Comparison of ENCODE assay signal across 8 cellular contexts in genomic region chr7:7595451-7595850, GRCh38. TPM values are rescaled to one million over a fixed set of nuclear protein-coding genes. Genes with fewer than 3 reads are reported as not detected.
DNase-seq lines count a peak whose midpoint lies in the region; ATAC-seq, FAIRE-seq and TF ChIP-seq lines count a peak whose summit lies in the region.

No MANE protein-coding gene starts in this region.

- no peak overlapping the region for H3K27ac Mint-ChIP-seq in T-helper 17 cell

- peak; percentile 3 for DNase-seq in AG09309 (ENCODE audit: low read depth)
- peak; percentile 2 for DNase-seq in HT1080 (ENCODE audit: low read depth)
- no peak for DNase-seq in T-helper 17 cell
- no peak for DNase-seq in amygdala (lab: John Stamatoyannopoulos, UW)
- no peak for DNase-seq in KG1 (lab: John Stamatoyannopoulos, UW)

- no peak overlapping the region for H3K4me3 Mint-ChIP-seq in T-helper 17 cell

- peaks cover 2% of the 10 kb centered on the region for H3K4me1 Mint-ChIP-seq in T-helper 17 cell

- peaks cover 8% of the 10 kb centered on the region for H3K36me3 Mint-ChIP-seq in T-helper 17 cell (ENCODE audit: low read depth)

- H3K4me3 ChIP-seq in AG09309 (ENCODE audit: control insufficient read depth, low read depth, low read length) = no peak overlapping the region

- no peaks in the 10 kb centered on the region for H3K9me3 ChIP-seq in T-helper 17 cell (ENCODE audit: control insufficient read depth, low read length, poor library complexity, severe bottlenecking)

- H3K27me3 Mint-ChIP-seq in T-helper 17 cell = no peaks in the 10 kb centered on the region

- peak; percentile 94 for FAIRE-seq in islet of Langerhans (lab: Jason Lieb, UNC)

- peak; percentile 49 for ATAC-seq in T-helper 17 cell
- no peak for ATAC-seq in GM18502 (IDR thresholded peaks at IDR 0.05; ENCODE audit: poor library complexity, unreplicated experiment)
- ATAC-seq in GM21825 (IDR thresholded peaks at IDR 0.05; ENCODE audit: unreplicated experiment) = no peak

- peak; percentile 10 for TF ChIP-seq CTCF in AG09309 (IDR thresholded peaks at IDR 0.05; ENCODE audit: control insufficient read depth, insufficient read depth, low read depth, low read length, missing control alignments)

RNA-seq across cellular contexts. Expression of gene MIOS, which starts 28.8 kb away (rescaled TPM):
- total RNA-seq in HT1080 (2014; rRNA removed; shearing (Covaris generic)) = 24.0 and 25.9 TPM in 2 replicates
- 21.3 and 25.1 TPM in 2 replicates for polyA plus RNA-seq in HT1080 (2015; cell fraction: cytosol; rRNA removed)
- polyA plus RNA-seq in HT1080 (2015; cell fraction: nucleus; rRNA removed) = 28.2 and 34.6 TPM in 2 replicates
- 10 to 100 TPM; 26.1 to 29.2 TPM for total RNA-seq in T-helper 17 cell

RNA-seq across cellular contexts. Expression of gene UMAD1, which starts 45.1 kb away (rescaled TPM):
- total RNA-seq in HT1080 (2014; rRNA removed; shearing (Covaris generic)) = 6.5 and 12.2 TPM in 2 replicates
- 13.9 and 16.4 TPM in 2 replicates for polyA plus RNA-seq in HT1080 (2015; cell fraction: cytosol; rRNA removed)
- polyA plus RNA-seq in HT1080 (2015; cell fraction: nucleus; rRNA removed) = 5.3 and 7.3 TPM in 2 replicates
- total RNA-seq in T-helper 17 cell = 10 to 100 TPM; 10.9 to 15.0 TPM

RNA-seq across cellular contexts. Expression of gene COL28A1, which starts 59.8 kb away (rescaled TPM):
- not detected in 2 replicates for total RNA-seq in HT1080 (2014; rRNA removed; shearing (Covaris generic))
- polyA plus RNA-seq in HT1080 (2015; cell fraction: cytosol; rRNA removed) = not detected in 2 replicates
- polyA plus RNA-seq in HT1080 (2015; cell fraction: nucleus; rRNA removed) = not detected in 2 replicates
- under 1 TPM in 1 of 2 donors, not detected in 1; 0.10 TPM for total RNA-seq in T-helper 17 cell

Comparison
In these comparisons a context has a peak if more than half of its experiments do, and no peak if none do; other contexts are left out.
1. DNase-seq: peak in AG09309 (single experiment) and HT1080 (single experiment); none in T-helper 17 cell (0 of 3), amygdala (0 of 56) and KG1 (single experiment).